8 cellular contexts compared by ENCODE assay signal in genomic region chr19:13117772-13118423, GRCh38. TPM values are rescaled to one million over a fixed set of nuclear protein-coding genes. Genes with fewer than 3 reads are reported as not detected.
A peak's percentile ranks its signal among the peaks of the same experiment; 100 is the strongest.
DNase-seq lines count a peak whose midpoint lies in the region; ATAC-seq, FAIRE-seq and TF ChIP-seq lines count a peak whose summit lies in the region.

TSS of gene NACC1 (plus strand) at chr19:13118264. CDS start at chr19:13135208, 16,944 bp downstream.

- no peak for FAIRE-seq in urothelium cell line (lab: Jason Lieb, UNC)

- DNase-seq in GM06990 (ENCODE audit: extremely low read depth, insufficient read length): peak; percentile 92
- DNase-seq in NCI-H1436 treated with DMSO at 0.1 percent for 48 hours (lab: John Stamatoyannopoulos, UW): peak; percentile 69
- peak; percentile 80 to 94 (median 82) for DNase-seq in T-helper 2 cell
- peak in 55 of 56 donors; percentile 20 to 94 (median 79) for DNase-seq in amygdala (lab: John Stamatoyannopoulos, UW)
- DNase-seq in left ventricle myocardium superior: peak; percentile 95
- DNase-seq in pulmonary artery endothelial cell (ENCODE audit: low read depth, low spot score): no peak
- peak; percentile 94 for DNase-seq in urothelium cell line (ENCODE audit: low spot score)

- intact Hi-C loops in left ventricle myocardium superior (cut with micrococcal nuclease): no loop called here

- ATAC-seq in HG02642 (IDR thresholded peaks at IDR 0.05; ENCODE audit: poor library complexity, unreplicated experiment): peak; percentile 73
- ATAC-seq in left ventricle myocardium superior: peak; percentile 95

- H3K4me3 ChIP-seq in GM06990 (replicated peaks; ENCODE audit: low read depth, low read length): peak within 1 kb of the TSS; percentile 97

- no peaks in the 10 kb centered on the region for H3K27me3 ChIP-seq in GM06990 (replicated peaks; ENCODE audit: control insufficient read depth, insufficient read depth, low read length)

- TF ChIP-seq CTCF in GM06990 (IDR thresholded peaks at IDR 0.05; ENCODE audit: insufficient read depth, low read length, poor library complexity, severe bottlenecking): no peak

- peaks cover 9% of the 10 kb centered on the region for H3K36me3 ChIP-seq in GM06990 (ENCODE audit: control insufficient read depth, insufficient read depth, low read length)

RNA-seq across cellular contexts. Expression of gene NACC1, which starts in this region (rescaled TPM):
- total RNA-seq in left ventricle myocardium superior: 50.0 TPM
- 58.3 and 86.2 TPM in 2 replicates for total RNA-seq in pulmonary artery endothelial cell
